ENCODE assay signal across 30 cellular contexts in the genomic region with DNA sequence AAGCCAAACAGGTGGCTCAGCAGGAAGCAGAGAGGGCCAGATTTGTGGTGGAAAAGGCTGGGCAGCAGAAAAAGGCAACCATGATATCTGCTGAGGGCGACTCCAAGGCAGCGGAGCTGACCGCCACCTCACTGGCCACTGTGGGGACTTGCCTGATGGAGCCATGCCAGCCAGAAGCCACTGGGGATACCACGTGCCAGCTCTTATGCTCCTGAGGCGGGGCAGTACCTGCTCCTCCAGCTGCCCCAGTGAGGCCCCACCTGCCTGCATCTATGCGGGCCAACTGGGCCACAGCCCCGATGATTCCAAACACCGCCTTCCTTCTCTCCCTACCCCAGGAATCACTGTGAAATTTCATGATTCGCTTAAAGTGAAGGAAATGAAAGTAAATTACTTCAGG. TPM values are rescaled to one million over a fixed set of nuclear protein-coding genes. Genes with fewer than 3 reads are reported as not detected.
"Had no signal": no experiment of that assay in that cellular context is flagged by ENCODE, and none has a peak within 500 bp of the region (broad histone marks: within the 10 kb centered on the region; RNA-seq: fewer than 3 reads in every experiment).

No MANE protein-coding gene starts in this region.

- H3K27ac Mint-ChIP-seq: activated CD8-positive, alpha-beta memory T cell treated with anti-CD3 and anti-CD28 coated beads, Interleukin-2, amount 10 ng/mL, durations not matched to agents 7 days and 5 days; activated naive CD4-positive, alpha-beta T cell treated with anti-CD3 and anti-CD28 coated beads, Interleukin-2, amount 50 U/mL, for 24 hours; activated T-cell treated with anti-CD3 and anti-CD28 coated beads, Interleukin-2, amount 50 U/mL, for 24 hours; activated T-helper 1 cell treated with anti-CD3 and anti-CD28 coated beads, Interleukin-12 subunit alpha, Interleukin-12 subunit beta, Interleukin-2, Interleukin-4 antibody, amounts not matched to agents 30 ng/mL and 10 ng/mL and 1 ng/mL, durations not matched to agents 14 hours and 24 hours and 36 hours; T-helper 1 cell treated with Interleukin-12 subunit alpha and Interleukin-12 subunit beta and Interleukin-4 antibody, amounts not matched to agents 30 μg/mL and 1 μg/mL, for 36 hours; WTC11 had no signal

- H3K4me1 ChIP-seq: breast epithelium, colonic mucosa, Peyer's patch had no signal

- H3K4me3 Mint-ChIP-seq: activated CD8-positive, alpha-beta memory T cell treated with anti-CD3 and anti-CD28 coated beads, Interleukin-2, amount 10 ng/mL, durations not matched to agents 7 days and 5 days; activated naive CD4-positive, alpha-beta T cell treated with anti-CD3 and anti-CD28 coated beads, Interleukin-2, amount 50 U/mL, for 24 hours; activated T-cell treated with anti-CD3 and anti-CD28 coated beads, Interleukin-2, amount 50 U/mL, for 24 hours; activated T-helper 1 cell treated with anti-CD3 and anti-CD28 coated beads, Interleukin-12 subunit alpha, Interleukin-12 subunit beta, Interleukin-2, Interleukin-4 antibody, amounts not matched to agents 30 ng/mL and 10 ng/mL and 1 ng/mL, durations not matched to agents 14 hours and 24 hours and 36 hours; T-helper 1 cell treated with Interleukin-12 subunit alpha and Interleukin-12 subunit beta and Interleukin-4 antibody, amounts not matched to agents 30 μg/mL and 1 μg/mL, for 36 hours; WTC11 had no signal

- H3K27ac ChIP-seq: breast epithelium, colonic mucosa, Peyer's patch had no signal

- DNase-seq: activated CD4-positive, alpha-beta T cell treated with anti-CD3 and anti-CD28 coated beads for 48 hours; activated CD4-positive, alpha-beta T cell treated with anti-CD3 and anti-CD28 coated beads, Interleukin-2, amount 50 U/mL, for 4 hours; activated CD4-positive, CD25-positive, alpha-beta regulatory T cell treated with anti-CD3 and anti-CD28 coated beads, Interleukin-2, amount 50 U/mL, for 72 hours; activated CD8-positive, alpha-beta memory T cell treated with anti-CD3 and anti-CD28 coated beads, Interleukin-2, amount 10 ng/mL, durations not matched to agents 7 days and 5 days; activated effector memory CD4-positive, alpha-beta T cell treated with Interleukin-2 at 50 U/mL for 16 hours; activated naive CD4-positive, alpha-beta T cell; activated T-cell treated with anti-CD3 and anti-CD28 coated beads, Interleukin-2, amount 50 U/mL, for 24 hours; aorta; caudate nucleus; colonic mucosa; KBM-7; NCI-H1092; NCI-H1417; NCI-H1694 treated with DMSO at 0.1 percent for 48 hours; NCI-H2029 treated with DMSO at 0.1 percent for 48 hours; NCI-H2171; NCI-H2227 treated with DMSO at 0.1 percent for 48 hours; NCI-H510A; NCI-H526 treated with DMSO at 0.1 percent for 48 hours; Peyer's patch had no signal

- H3K9me3 ChIP-seq: breast epithelium, colonic mucosa, Peyer's patch had no signal

- H3K4me1 Mint-ChIP-seq: activated naive CD4-positive, alpha-beta T cell treated with anti-CD3 and anti-CD28 coated beads, Interleukin-2, amount 50 U/mL, for 24 hours; WTC11 had no signal

- H3K36me3 Mint-ChIP-seq: activated CD8-positive, alpha-beta memory T cell treated with anti-CD3 and anti-CD28 coated beads, Interleukin-2, amount 10 ng/mL, durations not matched to agents 7 days and 5 days; WTC11 had no signal

- H3K4me3 ChIP-seq: breast epithelium, colonic mucosa, Peyer's patch had no signal

- H3K27me3 ChIP-seq: breast epithelium, colonic mucosa, Peyer's patch had no signal

- H3K36me3 ChIP-seq: breast epithelium, colonic mucosa, Peyer's patch had no signal

- H3K27me3 Mint-ChIP-seq: activated naive CD4-positive, alpha-beta T cell treated with anti-CD3 and anti-CD28 coated beads, Interleukin-2, amount 50 U/mL, for 24 hours; activated T-cell treated with anti-CD3 and anti-CD28 coated beads, Interleukin-2, amount 50 U/mL, for 24 hours had no signal

- H3K9me3 Mint-ChIP-seq: activated naive CD4-positive, alpha-beta T cell treated with anti-CD3 and anti-CD28 coated beads, Interleukin-2, amount 50 U/mL, for 24 hours; activated T-cell treated with anti-CD3 and anti-CD28 coated beads, Interleukin-2, amount 50 U/mL, for 24 hours; activated T-helper 1 cell treated with anti-CD3 and anti-CD28 coated beads, Interleukin-12 subunit alpha, Interleukin-12 subunit beta, Interleukin-2, Interleukin-4 antibody, amounts not matched to agents 30 ng/mL and 10 ng/mL and 1 ng/mL, durations not matched to agents 14 hours and 24 hours and 36 hours; T-helper 1 cell treated with Interleukin-12 subunit alpha and Interleukin-12 subunit beta and Interleukin-4 antibody, amounts not matched to agents 30 μg/mL and 1 μg/mL, for 36 hours had no signal

RNA-seq across cellular contexts. Expression of a gene that starts 53.1 kb away (rescaled TPM):
- total RNA-seq: activated CD8-positive, alpha-beta memory T cell treated with anti-CD3 and anti-CD28 coated beads, Interleukin-2, amount 10 ng/mL, durations not matched to agents 7 days and 5 days; activated T-helper 1 cell treated with anti-CD3 and anti-CD28 coated beads, Interleukin-12 subunit alpha, Interleukin-12 subunit beta, Interleukin-2, Interleukin-4 antibody, amounts not matched to agents 30 ng/mL and 10 ng/mL and 1 ng/mL, durations not matched to agents 14 hours and 24 hours and 36 hours; aorta; breast epithelium; cerebellum; colonic mucosa; LHCN-M2; MCF 10A; OCI-LY7; Peyer's patch; SK-MEL-5; WTC11 had no signal
- polyA plus RNA-seq: aorta had no signal
